Comparison of ENCODE assay signal across 8 cellular contexts in the genomic region with DNA sequence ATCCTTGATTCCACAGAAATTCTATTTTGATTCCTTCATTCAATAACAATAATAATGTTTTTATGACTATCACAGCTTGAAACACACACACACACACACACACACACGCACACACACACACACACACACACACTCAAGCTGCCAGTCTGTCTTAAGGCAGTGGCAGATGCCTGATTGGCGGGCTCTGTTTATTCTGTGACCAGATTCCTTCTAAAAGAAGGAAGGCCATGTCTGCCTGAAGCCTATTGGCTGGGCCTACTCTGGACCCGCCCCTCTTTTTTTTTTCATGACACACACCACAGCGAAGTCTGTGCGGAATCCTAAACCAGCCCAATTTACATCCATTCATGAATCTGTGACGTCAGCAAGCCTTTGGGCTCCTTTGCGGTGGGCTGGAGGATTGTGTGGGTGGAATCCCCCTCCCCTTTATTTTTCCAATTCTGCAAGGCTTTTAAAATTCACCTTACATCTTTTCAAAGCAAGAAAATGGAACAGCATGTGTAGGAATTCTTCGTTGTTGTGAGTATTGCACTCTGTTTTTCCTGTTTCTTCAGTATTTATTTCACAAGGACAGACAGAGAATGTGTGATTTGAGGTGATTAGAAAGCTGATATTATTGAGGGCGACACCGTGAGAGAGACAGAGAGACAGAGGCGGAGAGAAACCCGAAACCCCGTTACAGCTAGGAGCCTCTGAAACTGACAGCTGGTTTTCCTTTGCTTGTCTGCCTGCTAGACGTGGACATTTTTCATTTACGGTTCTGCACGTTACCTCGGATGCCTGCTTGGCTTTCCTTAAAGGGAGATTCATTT. TPM values are rescaled to one million over a fixed set of nuclear protein-coding genes. Genes with fewer than 3 reads are reported as not detected.
A peak's percentile ranks its signal among the peaks of the same experiment; 100 is the strongest.
DNase-seq lines count a peak whose midpoint lies in the region; ATAC-seq lines count a peak whose summit lies in the region.

TSS of gene MAP3K13 (plus strand) at position 287 of the 812 bp plus-strand sequence. CDS start 65,446 bp downstream, outside the sequence.

- peaks cover 27 to 31% of the 10 kb centered on the region in 2 donors for H3K27me3 Mint-ChIP-seq in CD4-positive, alpha-beta memory T cell

- no peaks in the 10 kb centered on the region for H3K36me3 Mint-ChIP-seq in CD4-positive, alpha-beta memory T cell

- H3K27me3 ChIP-seq in CD4-positive, alpha-beta memory T cell (ENCODE audit: insufficient read depth, low read length), result peaks cover 6% of the 10 kb centered on the region

- no peak within 1 kb of the TSS for H3K27ac Mint-ChIP-seq in CD4-positive, alpha-beta memory T cell

- H3K27ac ChIP-seq in CD4-positive, alpha-beta memory T cell (ENCODE audit: low read depth, low read length), result no peak within 1 kb of the TSS
- H3K27ac ChIP-seq in substantia nigra (ENCODE audit: low read depth, low read length, poor library complexity, severe bottlenecking), result peak within 1 kb of the TSS; percentile 73

- intact Hi-C loops in CD4-positive, alpha-beta memory T cell (cut with micrococcal nuclease), result no loop called here

- CTCF ChIA-PET in CD4-positive, alpha-beta memory T cell (lab: Charles Lee; ENCODE audit: partially characterized antibody), result no interaction called here

- POLR2A ChIA-PET in CD4-positive, alpha-beta memory T cell (lab: Charles Lee; ENCODE audit: partially characterized antibody), result no interaction called here

- peak within 1 kb of the TSS; percentile 15 to 17 for H3K4me3 ChIP-seq in CD4-positive, alpha-beta memory T cell (ENCODE audit: low read length in 2 of 2)

- no peaks in the 10 kb centered on the region for H3K9me3 Mint-ChIP-seq in CD4-positive, alpha-beta memory T cell

- H3K4me3 Mint-ChIP-seq in CD4-positive, alpha-beta memory T cell, result peak within 1 kb of the TSS; percentile 69 to 87 (median 81)

- H3K9me3 ChIP-seq in CD4-positive, alpha-beta memory T cell (ENCODE audit: control insufficient read depth in 1 of 2, low read length in 2 of 2), result no peaks in the 10 kb centered on the region

- DNase-seq in CD4-positive, alpha-beta memory T cell, result peak in 4 of 5 donors; percentile 10 to 41 (median 24)
- peak; percentile 68 for DNase-seq in GM19240 (ENCODE audit: insufficient read length, low spot score)
- peak; percentile 94 to 98 for DNase-seq in NCI-H446 (lab: John Stamatoyannopoulos, UW)
- peak; percentile 15 for DNase-seq in activated CD8-positive, alpha-beta memory T cell treated with anti-CD3 and anti-CD28 coated beads, Interleukin-2, amount 50 U/mL, for 4 hours
- peak; percentile 95 for DNase-seq in fibroblast of gingiva (ENCODE audit: low read depth)
- peak; percentile 88 for DNase-seq in mucosa of gallbladder (ENCODE audit: low spot score)
- DNase-seq in substantia nigra (lab: John Stamatoyannopoulos, UW), result peak in 48 of 49 donors; percentile 4 to 93 (median 68)

- H3K4me1 Mint-ChIP-seq in CD4-positive, alpha-beta memory T cell, result peaks cover 6 to 11% (median 9%) of the 10 kb centered on the region in 4 donors

- peaks cover 8% of the 10 kb centered on the region for H3K4me1 ChIP-seq in CD4-positive, alpha-beta memory T cell (ENCODE audit: insufficient read depth, low read length)

- ATAC-seq in HG03342 (IDR thresholded peaks at IDR 0.05; ENCODE audit: unreplicated experiment), result peak; percentile 96

- H3K36me3 ChIP-seq in CD4-positive, alpha-beta memory T cell (ENCODE audit: insufficient read depth, low read length), result no peaks in the 10 kb centered on the region

RNA-seq across cellular contexts. Expression of gene MAP3K13, which starts in this region (rescaled TPM):
- total RNA-seq in CD4-positive, alpha-beta memory T cell, result 1 to 10 TPM; 8.7 to 9.3 TPM
- polyA plus RNA-seq in CD4-positive, alpha-beta memory T cell, result 10 to 100 TPM; 41.5 to 47.9 TPM
- 45.2 TPM for total RNA-seq in mucosa of gallbladder

Comparison
In these comparisons a context has a peak if more than half of its experiments do, and no peak if none do; other contexts are left out.
1. DNase-seq: peak in every context shown above with its lines; median percentile 96 in NCI-H446; 95 in fibroblast of gingiva; 88 in mucosa of gallbladder; 68 in substantia nigra; 68 in GM19240; 24 in CD4-positive, alpha-beta memory T cell; 15 in activated CD8-positive, alpha-beta memory T cell treated with anti-CD3 and anti-CD28 coated beads, Interleukin-2, amount 50 U/mL, for 4 hours.